ENCODE assay signal across 27 cellular contexts in the genomic region with DNA sequence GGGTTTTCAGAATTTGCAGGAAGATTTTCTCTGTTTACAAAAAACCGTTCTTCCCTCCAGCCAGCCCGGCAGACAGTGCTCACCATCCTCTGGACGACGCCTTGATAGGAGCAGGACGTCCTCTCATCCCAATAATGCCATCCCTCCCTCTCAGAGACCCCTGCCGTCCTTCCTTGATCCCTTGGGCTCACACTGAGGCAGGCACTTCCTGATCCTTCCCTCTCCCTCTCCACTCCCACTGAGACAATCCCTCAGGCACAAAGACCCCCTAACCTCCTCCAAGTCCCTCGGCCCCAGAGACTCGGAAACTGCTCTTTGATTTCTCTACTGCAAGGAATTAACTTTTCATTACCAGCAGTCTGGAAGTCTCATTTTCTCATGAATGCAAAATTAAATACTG. TPM values are rescaled to one million over a fixed set of nuclear protein-coding genes. Genes with fewer than 3 reads are reported as not detected.
"Had no signal": no experiment of that assay in that cellular context is flagged by ENCODE, and none has a peak within 500 bp of the region (broad histone marks: within the 10 kb centered on the region; RNA-seq: fewer than 3 reads in every experiment).

No MANE protein-coding gene starts in this region.

- DNase-seq: activated B cell treated with CpG ODN at 0.5 μM for 24 hours; activated CD4-positive, alpha-beta T cell treated with anti-CD3 and anti-CD28 coated beads for 1 hour; activated CD4-positive, alpha-beta T cell treated with anti-CD3 and anti-CD28 coated beads, Interleukin-2, amount 10 ng/mL, durations not matched to agents 24 days and 14 days; activated CD4-positive, alpha-beta T cell treated with anti-CD3 and anti-CD28 coated beads, Interleukin-2, amount 50 U/mL, for 48 hours; activated CD8-positive, alpha-beta memory T cell treated with anti-CD3 and anti-CD28 coated beads for 24 hours; activated naive CD4-positive, alpha-beta T cell treated with anti-CD3 and anti-CD28 coated beads, Interleukin-2, amount 50 U/mL, for 16 hours; activated naive CD8-positive, alpha-beta T cell treated with anti-CD3 and anti-CD28 coated beads, Interleukin-2, amount 10 ng/mL, durations not matched to agents 7 days and 5 days; activated T-cell treated with anti-CD3 and anti-CD28 coated beads, Interleukin-2, amount 50 U/mL, for 4 hours; adrenal gland; anterior cingulate cortex; caudate nucleus; Kasumi-1; KBM-7; NCI-H1048; NCI-H146; NCI-H187 treated with DMSO at 0.1 percent for 48 hours; NCI-H2081 treated with DMSO at 0.1 percent for 48 hours; NCI-H446; NCI-H524; Peyer's patch; Right ventricle myocardium superior; SJCRH30; SK-N-SH had no signal

- H3K27ac ChIP-seq: adrenal gland, breast epithelium, Peyer's patch, RWPE1, SJCRH30 had no signal

- H3K4me3 Mint-ChIP-seq: activated B cell treated with CpG ODN at 0.5 μM for 24 hours; activated CD4-positive, alpha-beta T cell treated with anti-CD3 and anti-CD28 coated beads, Interleukin-2, amount 10 ng/mL, durations not matched to agents 24 days and 14 days; activated naive CD8-positive, alpha-beta T cell treated with anti-CD3 and anti-CD28 coated beads, Interleukin-2, amount 10 ng/mL, durations not matched to agents 7 days and 5 days; activated T-cell treated with anti-CD3 and anti-CD28 coated beads, Interleukin-2, amount 50 U/mL, for 4 hours; T-helper 2 cell treated with Interferon-gamma antibody and Interleukin-4, amounts not matched to agents 5 μg/mL and 100 μg/mL, for 36 hours had no signal

- H3K9me3 ChIP-seq: adrenal gland, breast epithelium, Peyer's patch, SJCRH30, SK-N-SH had no signal

- H3K36me3 ChIP-seq: adrenal gland, breast epithelium, Peyer's patch had no signal

- ATAC-seq: activated T-cell treated with anti-CD3 and anti-CD28 coated beads, Interleukin-2, amount 50 U/mL, for 4 hours had no signal

- H3K4me1 ChIP-seq: adrenal gland, breast epithelium, Peyer's patch had no signal

- H3K9ac ChIP-seq: SK-N-SH had no signal

- H3K27me3 ChIP-seq: adrenal gland, breast epithelium, Peyer's patch, SJCRH30 had no signal

- H3K4me3 ChIP-seq: adrenal gland, breast epithelium, Peyer's patch, SJCRH30 had no signal

- H3K4me1 Mint-ChIP-seq: activated B cell treated with CpG ODN at 0.5 μM for 24 hours; activated CD4-positive, alpha-beta T cell treated with anti-CD3 and anti-CD28 coated beads, Interleukin-2, amount 10 ng/mL, durations not matched to agents 24 days and 14 days; activated naive CD8-positive, alpha-beta T cell treated with anti-CD3 and anti-CD28 coated beads, Interleukin-2, amount 10 ng/mL, durations not matched to agents 7 days and 5 days had no signal

- H3K9me3 Mint-ChIP-seq: activated B cell treated with CpG ODN at 0.5 μM for 24 hours; activated CD4-positive, alpha-beta T cell treated with anti-CD3 and anti-CD28 coated beads, Interleukin-2, amount 10 ng/mL, durations not matched to agents 24 days and 14 days; activated naive CD8-positive, alpha-beta T cell treated with anti-CD3 and anti-CD28 coated beads, Interleukin-2, amount 10 ng/mL, durations not matched to agents 7 days and 5 days; activated T-cell treated with anti-CD3 and anti-CD28 coated beads, Interleukin-2, amount 50 U/mL, for 4 hours; T-helper 2 cell treated with Interferon-gamma antibody and Interleukin-4, amounts not matched to agents 5 μg/mL and 100 μg/mL, for 36 hours had no signal

- H3K27ac Mint-ChIP-seq: activated B cell treated with CpG ODN at 0.5 μM for 24 hours; activated CD4-positive, alpha-beta T cell treated with anti-CD3 and anti-CD28 coated beads, Interleukin-2, amount 10 ng/mL, durations not matched to agents 24 days and 14 days; activated naive CD8-positive, alpha-beta T cell treated with anti-CD3 and anti-CD28 coated beads, Interleukin-2, amount 10 ng/mL, durations not matched to agents 7 days and 5 days; T-helper 2 cell treated with Interferon-gamma antibody and Interleukin-4, amounts not matched to agents 5 μg/mL and 100 μg/mL, for 36 hours had no signal

- H3K36me3 Mint-ChIP-seq: activated naive CD8-positive, alpha-beta T cell treated with anti-CD3 and anti-CD28 coated beads, Interleukin-2, amount 10 ng/mL, durations not matched to agents 7 days and 5 days had no signal

RNA-seq across cellular contexts. Expression of a gene that starts 42.5 kb away (rescaled TPM):
- total RNA-seq: activated B cell treated with CpG ODN at 0.5 μM for 24 hours; activated CD4-positive, alpha-beta T cell treated with anti-CD3 and anti-CD28 coated beads, Interleukin-2, amount 10 ng/mL, durations not matched to agents 24 days and 14 days; activated naive CD8-positive, alpha-beta T cell treated with anti-CD3 and anti-CD28 coated beads, Interleukin-2, amount 10 ng/mL, durations not matched to agents 7 days and 5 days; activated T-cell treated with anti-CD3 and anti-CD28 coated beads, Interleukin-2, amount 50 U/mL, for 4 hours; adrenal gland; Peyer's patch; Right ventricle myocardium superior; T-helper 1 cell treated with Interleukin-12 subunit alpha and Interleukin-12 subunit beta and Interleukin-4 antibody, amounts not matched to agents 30 ng/mL and 1 ng/mL, for 36 hours had no signal
